In genomic region chr5:5313081-5313736, GRCh38 we compare ENCODE assay signal across 17 cellular contexts.
A peak's percentile ranks its signal among the peaks of the same experiment; 100 is the strongest.
DNase-seq lines count a peak whose midpoint lies in the region; ATAC-seq, FAIRE-seq and TF ChIP-seq lines count a peak whose summit lies in the region.
"Had no signal": no experiment of that assay in that cellular context is flagged by ENCODE, and none has a peak within 500 bp of the region (broad histone marks: within the 10 kb centered on the region; RNA-seq: fewer than 3 reads in every experiment).

No MANE protein-coding gene starts in this region.

- peak; percentile 93 for FAIRE-seq in RCC 7860 (lab: Jason Lieb, UNC)

- no peaks in the 10 kb centered on the region for H3K27me3 ChIP-seq in upper lobe of right lung
- H3K27me3 ChIP-seq: adrenal gland had no signal

- H3K36me3 ChIP-seq in upper lobe of right lung, result no peaks in the 10 kb centered on the region
- H3K36me3 ChIP-seq: adrenal gland had no signal

- ATAC-seq in HG02678 (IDR thresholded peaks at IDR 0.05; ENCODE audit: unreplicated experiment) (no peak), HG03442 (IDR thresholded peaks at IDR 0.05; ENCODE audit: unreplicated experiment) (no peak), upper lobe of right lung (no peak)

- DNase-seq in A172 (ENCODE audit: low spot score) (peak; percentile 82), RCC 7860 (ENCODE audit: low spot score) (peak; percentile 75), glomerular visceral epithelial cell (ENCODE audit: extremely low spot score) (peak; percentile 56), non-pigmented ciliary epithelial cell (ENCODE audit: low read depth) (peak; percentile 43), upper lobe of right lung (no peak), substantia nigra (lab: John Stamatoyannopoulos, UW) (no peak)
- DNase-seq: 8988T; activated CD4-positive, CD25-positive, alpha-beta regulatory T cell treated with anti-CD3 and anti-CD28 coated beads, Interleukin-2, amount 50 U/mL, for 72 hours; adrenal gland; CD4-positive, CD25-positive, alpha-beta regulatory T cell; foreskin fibroblast; MV-4-11; NCI-H2029; SHP77; stimulated activated CD4-positive, alpha-beta T cell treated with anti-CD3 and anti-CD28 coated beads, Interleukin-4, amount 100 ng/mL, for 4 hours had no signal

- H3K27ac ChIP-seq in upper lobe of right lung, result no peak overlapping the region
- H3K27ac ChIP-seq in substantia nigra (ENCODE audit: low read depth, low read length, poor library complexity, severe bottlenecking), result no peak overlapping the region
- H3K27ac ChIP-seq: adrenal gland had no signal

- no peaks in the 10 kb centered on the region for H3K4me1 ChIP-seq in upper lobe of right lung
- H3K4me1 ChIP-seq: adrenal gland had no signal

- intact Hi-C loops in upper lobe of right lung (cut with DNase I), result no loop called here

- TF ChIP-seq CTCF in upper lobe of right lung (IDR thresholded peaks at IDR 0.05), result no peak

- H3K9me3 ChIP-seq in upper lobe of right lung, result no peaks in the 10 kb centered on the region
- H3K9me3 ChIP-seq: adrenal gland had no signal

- H3K4me3 ChIP-seq in upper lobe of right lung, result no peak overlapping the region
- H3K4me3 ChIP-seq: adrenal gland had no signal

Comparison
In these comparisons a context has a peak if more than half of its experiments do, and no peak if none do; other contexts are left out.
1. DNase-seq: peak in A172 (single experiment), RCC 7860 (single experiment), glomerular visceral epithelial cell (single experiment) and non-pigmented ciliary epithelial cell (single experiment); none in upper lobe of right lung (single experiment) and substantia nigra (0 of 49).